ENCODE assay signal across 1 cellular context in genomic region chr19:42219812-42220750, GRCh38.
TF ChIP-seq lines count a peak whose summit lies in the region.

ZNF526 (plus strand) TSS chr19:42220312; CDS start chr19:42224404, 4,092 bp downstream.

TF ChIP-seq in GM12878, 131 proteins besides CTCF, POLR2A, EP300 and RAD21 (continued from another document and continues in another):
- no peak for TF ChIP-seq ZBTB40 (IDR thresholded peaks at IDR 0.05; ENCODE audit: borderline replicate concordance)
- TF ChIP-seq POLR2AphosphoS5 (IDR thresholded peaks at IDR 0.05; ENCODE audit: low read length) = peak; percentile 85
- no peak for TF ChIP-seq TCF7 (IDR thresholded peaks at IDR 0.05; ENCODE audit: borderline replicate concordance)
- no peak for TF ChIP-seq RUNX3 (IDR thresholded peaks at IDR 0.05; ENCODE audit: low read length)
- no peak for TF ChIP-seq CBX3 (IDR thresholded peaks at IDR 0.05; ENCODE audit: borderline replicate concordance, low read depth)
- TF ChIP-seq MLLT1 (IDR thresholded peaks at IDR 0.05) = peak; percentile 53; the same call in 1 of the 2 replicates
- no peak for TF ChIP-seq BCL3 (IDR thresholded peaks at IDR 0.05; ENCODE audit: borderline replicate concordance, insufficient read depth, low read depth, low read length, poor library complexity, severe bottlenecking)
- peak; percentile 45; the same call in 1 of the 2 replicates for TF ChIP-seq LARP7 (IDR thresholded peaks at IDR 0.05)
- TF ChIP-seq CEBPB (IDR thresholded peaks at IDR 0.05; ENCODE audit: borderline replicate concordance in 1 of 2, low read depth in 2 of 2, low read length in 2 of 2) = no peak
- 0 out of 2 replicates have a peak, but pooled peaks have one; percentile 21 for TF ChIP-seq YY1 (IDR thresholded peaks at IDR 0.05; ENCODE audit: low read depth, low read length)
- TF ChIP-seq, protein P1, sequence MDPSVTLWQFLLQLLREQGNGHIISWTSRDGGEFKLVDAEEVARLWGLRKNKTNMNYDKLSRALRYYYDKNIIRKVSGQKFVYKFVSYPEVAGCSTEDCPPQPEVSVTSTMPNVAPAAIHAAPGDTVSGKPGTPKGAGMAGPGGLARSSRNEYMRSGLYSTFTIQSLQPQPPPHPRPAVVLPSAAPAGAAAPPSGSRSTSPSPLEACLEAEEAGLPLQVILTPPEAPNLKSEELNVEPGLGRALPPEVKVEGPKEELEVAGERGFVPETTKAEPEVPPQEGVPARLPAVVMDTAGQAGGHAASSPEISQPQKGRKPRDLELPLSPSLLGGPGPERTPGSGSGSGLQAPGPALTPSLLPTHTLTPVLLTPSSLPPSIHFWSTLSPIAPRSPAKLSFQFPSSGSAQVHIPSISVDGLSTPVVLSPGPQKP (IDR thresholded peaks at IDR 0.05; ENCODE audit: low read depth, low read length) = no peak
- TF ChIP-seq, protein P2, sequence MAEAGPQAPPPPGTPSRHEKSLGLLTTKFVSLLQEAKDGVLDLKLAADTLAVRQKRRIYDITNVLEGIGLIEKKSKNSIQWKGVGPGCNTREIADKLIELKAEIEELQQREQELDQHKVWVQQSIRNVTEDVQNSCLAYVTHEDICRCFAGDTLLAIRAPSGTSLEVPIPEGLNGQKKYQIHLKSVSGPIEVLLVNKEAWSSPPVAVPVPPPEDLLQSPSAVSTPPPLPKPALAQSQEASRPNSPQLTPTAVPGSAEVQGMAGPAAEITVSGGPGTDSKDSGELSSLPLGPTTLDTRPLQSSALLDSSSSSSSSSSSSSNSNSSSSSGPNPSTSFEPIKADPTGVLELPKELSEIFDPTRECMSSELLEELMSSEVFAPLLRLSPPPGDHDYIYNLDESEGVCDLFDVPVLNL (IDR thresholded peaks at IDR 0.05; ENCODE audit: low read depth, low read length) = no peak
- TF ChIP-seq ZNF384 (IDR thresholded peaks at IDR 0.05; ENCODE audit: borderline replicate concordance, low read depth, low read length) = no peak
- no peak for TF ChIP-seq BCL11A (IDR thresholded peaks at IDR 0.05; ENCODE audit: low read depth, low read length)
- TF ChIP-seq FOS (IDR thresholded peaks at IDR 0.05; ENCODE audit: borderline replicate concordance, extremely low read depth, insufficient read length) = peak; percentile 83
- TF ChIP-seq, protein P3, sequence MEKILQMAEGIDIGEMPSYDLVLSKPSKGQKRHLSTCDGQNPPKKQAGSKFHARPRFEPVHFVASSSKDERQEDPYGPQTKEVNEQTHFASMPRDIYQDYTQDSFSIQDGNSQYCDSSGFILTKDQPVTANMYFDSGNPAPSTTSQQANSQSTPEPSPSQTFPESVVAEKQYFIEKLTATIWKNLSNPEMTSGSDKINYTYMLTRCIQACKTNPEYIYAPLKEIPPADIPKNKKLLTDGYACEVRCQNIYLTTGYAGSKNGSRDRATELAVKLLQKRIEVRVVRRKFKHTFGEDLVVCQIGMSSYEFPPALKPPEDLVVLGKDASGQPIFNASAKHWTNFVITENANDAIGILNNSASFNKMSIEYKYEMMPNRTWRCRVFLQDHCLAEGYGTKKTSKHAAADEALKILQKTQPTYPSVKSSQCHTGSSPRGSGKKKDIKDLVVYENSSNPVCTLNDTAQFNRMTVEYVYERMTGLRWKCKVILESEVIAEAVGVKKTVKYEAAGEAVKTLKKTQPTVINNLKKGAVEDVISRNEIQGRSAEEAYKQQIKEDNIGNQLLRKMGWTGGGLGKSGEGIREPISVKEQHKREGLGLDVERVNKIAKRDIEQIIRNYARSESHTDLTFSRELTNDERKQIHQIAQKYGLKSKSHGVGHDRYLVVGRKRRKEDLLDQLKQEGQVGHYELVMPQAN (conservative IDR thresholded peaks at IDR 0.05) = peak; percentile 77
- no peak for TF ChIP-seq HDAC6 (IDR thresholded peaks at IDR 0.05; ENCODE audit: unreplicated experiment)
- TF ChIP-seq IKZF2 (IDR thresholded peaks at IDR 0.05) = no peak
- TF ChIP-seq DPF2 (IDR thresholded peaks at IDR 0.05) = no peak
- TF ChIP-seq EZH2 (IDR thresholded peaks at IDR 0.05; ENCODE audit: borderline replicate concordance, control insufficient read depth, low read depth, low read length) = no peak
- TF ChIP-seq MTA2 (IDR thresholded peaks at IDR 0.05; ENCODE audit: low read depth) = no peak
- TF ChIP-seq RB1 (IDR thresholded peaks at IDR 0.05; ENCODE audit: borderline replicate concordance) = peak; percentile 83; the same call in 1 of the 2 replicates
- TF ChIP-seq, protein P4, sequence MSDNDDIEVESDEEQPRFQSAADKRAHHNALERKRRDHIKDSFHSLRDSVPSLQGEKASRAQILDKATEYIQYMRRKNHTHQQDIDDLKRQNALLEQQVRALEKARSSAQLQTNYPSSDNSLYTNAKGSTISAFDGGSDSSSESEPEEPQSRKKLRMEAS (IDR thresholded peaks at IDR 0.05; ENCODE audit: low read depth, low read length) = peak; percentile 82
- TF ChIP-seq ESRRA (IDR thresholded peaks at IDR 0.05; ENCODE audit: low read length) = no peak
- peak; percentile 100 for TF ChIP-seq BHLHE40 (IDR thresholded peaks at IDR 0.05; ENCODE audit: borderline replicate concordance in 1 of 2, low read depth in 2 of 2, low read length in 1 of 2)
- no peak; the same call in 1 of the 2 replicates for TF ChIP-seq NFIC (IDR thresholded peaks at IDR 0.05; ENCODE audit: low read depth, low read length)
- TF ChIP-seq PKNOX1 (IDR thresholded peaks at IDR 0.05) = no peak; the same call in 1 of the 2 replicates
- no peak for TF ChIP-seq POU2F2 (IDR thresholded peaks at IDR 0.05; ENCODE audit: borderline replicate concordance, low read depth, low read length)
- TF ChIP-seq, protein P5, sequence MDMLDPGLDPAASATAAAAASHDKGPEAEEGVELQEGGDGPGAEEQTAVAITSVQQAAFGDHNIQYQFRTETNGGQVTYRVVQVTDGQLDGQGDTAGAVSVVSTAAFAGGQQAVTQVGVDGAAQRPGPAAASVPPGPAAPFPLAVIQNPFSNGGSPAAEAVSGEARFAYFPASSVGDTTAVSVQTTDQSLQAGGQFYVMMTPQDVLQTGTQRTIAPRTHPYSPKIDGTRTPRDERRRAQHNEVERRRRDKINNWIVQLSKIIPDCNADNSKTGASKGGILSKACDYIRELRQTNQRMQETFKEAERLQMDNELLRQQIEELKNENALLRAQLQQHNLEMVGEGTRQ (IDR thresholded peaks at IDR 0.05; ENCODE audit: borderline replicate concordance, low read depth, low read length) = peak; percentile 80
- TF ChIP-seq ZNF24 (IDR thresholded peaks at IDR 0.05) = no peak
- no peak for TF ChIP-seq TBL1XR1 (IDR thresholded peaks at IDR 0.05; ENCODE audit: low read depth, low read length)
- TF ChIP-seq SUZ12 (IDR thresholded peaks at IDR 0.05; ENCODE audit: unreplicated experiment) = no peak
- no peak for TF ChIP-seq SMAD1 (IDR thresholded peaks at IDR 0.05; ENCODE audit: low read depth, partially characterized antibody)
- no peak for TF ChIP-seq BMI1 (IDR thresholded peaks at IDR 0.05; ENCODE audit: borderline replicate concordance)
- no peak for TF ChIP-seq NFXL1 (IDR thresholded peaks at IDR 0.05; ENCODE audit: borderline replicate concordance)
- TF ChIP-seq CREB1 (IDR thresholded peaks at IDR 0.05; ENCODE audit: low read depth) = peak; percentile 41
- TF ChIP-seq SMC3 (IDR thresholded peaks at IDR 0.05; ENCODE audit: borderline replicate concordance, low read length) = no peak
- TF ChIP-seq, protein P6, sequence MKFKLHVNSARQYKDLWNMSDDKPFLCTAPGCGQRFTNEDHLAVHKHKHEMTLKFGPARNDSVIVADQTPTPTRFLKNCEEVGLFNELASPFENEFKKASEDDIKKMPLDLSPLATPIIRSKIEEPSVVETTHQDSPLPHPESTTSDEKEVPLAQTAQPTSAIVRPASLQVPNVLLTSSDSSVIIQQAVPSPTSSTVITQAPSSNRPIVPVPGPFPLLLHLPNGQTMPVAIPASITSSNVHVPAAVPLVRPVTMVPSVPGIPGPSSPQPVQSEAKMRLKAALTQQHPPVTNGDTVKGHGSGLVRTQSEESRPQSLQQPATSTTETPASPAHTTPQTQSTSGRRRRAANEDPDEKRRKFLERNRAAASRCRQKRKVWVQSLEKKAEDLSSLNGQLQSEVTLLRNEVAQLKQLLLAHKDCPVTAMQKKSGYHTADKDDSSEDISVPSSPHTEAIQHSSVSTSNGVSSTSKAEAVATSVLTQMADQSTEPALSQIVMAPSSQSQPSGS (IDR thresholded peaks at IDR 0.05; ENCODE audit: low read length) = no peak
- TF ChIP-seq SMARCA5 (IDR thresholded peaks at IDR 0.05) = no peak
- no peak for TF ChIP-seq TCF3 (IDR thresholded peaks at IDR 0.05; ENCODE audit: borderline replicate concordance, insufficient read depth, low read depth, low read length)
- TF ChIP-seq, protein P7, sequence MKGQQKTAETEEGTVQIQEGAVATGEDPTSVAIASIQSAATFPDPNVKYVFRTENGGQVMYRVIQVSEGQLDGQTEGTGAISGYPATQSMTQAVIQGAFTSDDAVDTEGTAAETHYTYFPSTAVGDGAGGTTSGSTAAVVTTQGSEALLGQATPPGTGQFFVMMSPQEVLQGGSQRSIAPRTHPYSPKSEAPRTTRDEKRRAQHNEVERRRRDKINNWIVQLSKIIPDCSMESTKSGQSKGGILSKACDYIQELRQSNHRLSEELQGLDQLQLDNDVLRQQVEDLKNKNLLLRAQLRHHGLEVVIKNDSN (IDR thresholded peaks at IDR 0.05; ENCODE audit: borderline replicate concordance, extremely low read length, insufficient read depth, low read depth, low read length) = peak; percentile 90
- TF ChIP-seq NFYA (IDR thresholded peaks at IDR 0.05; ENCODE audit: borderline replicate concordance, low read depth, low read length) = peak; percentile 43; the same call in 1 of the 2 replicates
